19 cellular contexts compared by ENCODE assay signal in the genomic region with DNA sequence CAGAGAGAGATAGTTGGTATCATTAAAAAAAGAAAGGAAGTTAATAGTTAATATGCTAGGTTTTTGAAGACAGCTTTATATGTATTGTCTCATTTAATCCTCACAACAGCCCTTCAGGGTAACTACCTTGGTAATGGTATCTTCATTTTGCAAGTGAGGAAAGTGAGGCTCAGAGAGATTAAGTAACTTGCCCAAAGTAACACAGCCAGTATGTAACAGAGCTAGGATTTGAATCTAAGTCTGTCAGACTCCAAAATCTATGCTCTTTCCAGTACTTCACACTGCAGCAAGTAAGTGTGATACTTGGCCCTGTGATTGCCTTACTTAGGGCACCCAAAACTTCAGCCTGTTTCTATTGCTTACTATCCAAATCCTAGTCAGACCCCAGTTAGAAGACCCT.
"Had no signal": no experiment of that assay in that cellular context is flagged by ENCODE, and none has a peak within 500 bp of the region (broad histone marks: within the 10 kb centered on the region; RNA-seq: fewer than 3 reads in every experiment).

No MANE protein-coding gene starts in this region.

- H3K9me3 ChIP-seq: breast epithelium had no signal

- H3K27me3 ChIP-seq: breast epithelium had no signal

- DNase-seq: activated CD4-positive, CD25-positive, alpha-beta regulatory T cell; activated CD8-positive, alpha-beta memory T cell treated with anti-CD3 and anti-CD28 coated beads, Interleukin-2, amount 50 U/mL, for 4 hours; activated CD8-positive, alpha-beta T cell treated with anti-CD3 and anti-CD28 coated beads for 36 hours; activated effector memory CD4-positive, alpha-beta T cell treated with anti-CD3 and anti-CD28 coated beads, Interleukin-2, amount 50 U/mL, for 16 hours; activated naive CD4-positive, alpha-beta T cell treated with Interleukin-2 at 50 U/mL for 16 hours; activated T-cell treated with anti-CD3 and anti-CD28 coated beads, Interleukin-2, amount 50 U/mL, for 1 hour; aorta; caudate nucleus; cortex of kidney; NCI-H1092; NCI-H1930; NCI-H2171 treated with DMSO at 0.1 percent for 48 hours; NCI-H226; NCI-H526; NCI-H774; SIG-M5; T-cell had no signal

- H3K4me3 ChIP-seq: breast epithelium had no signal

- ATAC-seq: activated CD8-positive, alpha-beta T cell treated with anti-CD3 and anti-CD28 coated beads for 36 hours; T-cell had no signal

- H3K9me3 Mint-ChIP-seq: activated CD8-positive, alpha-beta T cell treated with anti-CD3 and anti-CD28 coated beads for 36 hours; T-cell had no signal

- H3K27ac Mint-ChIP-seq: activated CD8-positive, alpha-beta T cell treated with anti-CD3 and anti-CD28 coated beads for 36 hours; T-cell had no signal

- H3K27me3 Mint-ChIP-seq: activated CD8-positive, alpha-beta T cell treated with anti-CD3 and anti-CD28 coated beads for 36 hours; T-cell had no signal

- H3K36me3 ChIP-seq: breast epithelium had no signal

- H3K27ac ChIP-seq: breast epithelium, VCaP had no signal

- H3K4me3 Mint-ChIP-seq: activated CD8-positive, alpha-beta T cell treated with anti-CD3 and anti-CD28 coated beads for 36 hours; T-cell had no signal
